In genomic region chr6:85081102-85081501, GRCh38 we compare ENCODE assay signal across 19 cellular contexts.
"Had no signal": no experiment of that assay in that cellular context is flagged by ENCODE, and none has a peak within 500 bp of the region (broad histone marks: within the 10 kb centered on the region; RNA-seq: fewer than 3 reads in every experiment).

No MANE protein-coding gene starts in this region.

- H3K27me3 Mint-ChIP-seq: dendritic cell treated with granulocyte-macrophage colony-stimulating factor and Interleukin-4, amounts not matched to agents 40 ng/mL and 50 ng/mL, for 4 days; effector memory CD8-positive, alpha-beta T cell; stimulated activated naive B cell treated with anti-CD40 and anti-IgM and Interleukin-4, amounts not matched to agents 10 μg/mL and 1 μg/mL and 100 μg/mL, for 72 hours; stimulated activated naive CD8-positive, alpha-beta T cell treated with anti-CD3 and anti-CD28 coated beads, Interleukin-15, amount 100 ng/mL, for 72 hours had no signal

- H3K4me3 ChIP-seq: esophagus muscularis mucosa, gastrocnemius medialis, heart right ventricle, psoas muscle, right lobe of liver, testis, transverse colon had no signal

- H3K36me3 Mint-ChIP-seq: naive thymus-derived CD8-positive, alpha-beta T cell; stimulated activated naive B cell treated with anti-CD40 and anti-IgM and Interleukin-4, amounts not matched to agents 10 μg/mL and 1 μg/mL and 100 μg/mL, for 72 hours had no signal

- DNase-seq: effector memory CD8-positive, alpha-beta T cell; gastrocnemius medialis; heart right ventricle; hypothalamus; kidney glomerular epithelial cell; naive thymus-derived CD8-positive, alpha-beta T cell; psoas muscle; retina; right lobe of liver; stimulated activated CD4-positive, alpha-beta T cell treated with anti-CD3 and anti-CD28 coated beads, Interleukin-2, amount 100 ng/mL, for 24 hours; stimulated activated CD4-positive, alpha-beta T cell treated with anti-CD3 and anti-CD28 coated beads, Interleukin-4, amount 100 ng/mL, for 4 hours; stimulated activated naive B cell treated with anti-CD40 and anti-IgM and Interleukin-4, amounts not matched to agents 10 μg/mL and 1 μg/mL and 100 μg/mL, for 72 hours; stimulated activated naive CD8-positive, alpha-beta T cell treated with anti-CD3 and anti-CD28 coated beads, Interleukin-15, amount 100 ng/mL, for 72 hours; testis; transverse colon had no signal

- H3K27ac Mint-ChIP-seq: dendritic cell treated with granulocyte-macrophage colony-stimulating factor and Interleukin-4, amounts not matched to agents 40 ng/mL and 50 ng/mL, for 4 days; effector memory CD8-positive, alpha-beta T cell; naive thymus-derived CD8-positive, alpha-beta T cell; stimulated activated naive B cell treated with anti-CD40 and anti-IgM and Interleukin-4, amounts not matched to agents 10 μg/mL and 1 μg/mL and 100 μg/mL, for 72 hours; stimulated activated naive CD8-positive, alpha-beta T cell treated with anti-CD3 and anti-CD28 coated beads, Interleukin-15, amount 100 ng/mL, for 72 hours had no signal

- FAIRE-seq: colon, islet of Langerhans had no signal

- H3K4me3 Mint-ChIP-seq: dendritic cell treated with granulocyte-macrophage colony-stimulating factor and Interleukin-4, amounts not matched to agents 40 ng/mL and 50 ng/mL, for 4 days; effector memory CD8-positive, alpha-beta T cell; naive thymus-derived CD8-positive, alpha-beta T cell; stimulated activated naive B cell treated with anti-CD40 and anti-IgM and Interleukin-4, amounts not matched to agents 10 μg/mL and 1 μg/mL and 100 μg/mL, for 72 hours; stimulated activated naive CD8-positive, alpha-beta T cell treated with anti-CD3 and anti-CD28 coated beads, Interleukin-15, amount 100 ng/mL, for 72 hours had no signal

- H3K4me1 Mint-ChIP-seq: naive thymus-derived CD8-positive, alpha-beta T cell; stimulated activated naive B cell treated with anti-CD40 and anti-IgM and Interleukin-4, amounts not matched to agents 10 μg/mL and 1 μg/mL and 100 μg/mL, for 72 hours; stimulated activated naive CD8-positive, alpha-beta T cell treated with anti-CD3 and anti-CD28 coated beads, Interleukin-15, amount 100 ng/mL, for 72 hours had no signal
